Comparison of ENCODE assay signal across 9 cellular contexts in the genomic region with DNA sequence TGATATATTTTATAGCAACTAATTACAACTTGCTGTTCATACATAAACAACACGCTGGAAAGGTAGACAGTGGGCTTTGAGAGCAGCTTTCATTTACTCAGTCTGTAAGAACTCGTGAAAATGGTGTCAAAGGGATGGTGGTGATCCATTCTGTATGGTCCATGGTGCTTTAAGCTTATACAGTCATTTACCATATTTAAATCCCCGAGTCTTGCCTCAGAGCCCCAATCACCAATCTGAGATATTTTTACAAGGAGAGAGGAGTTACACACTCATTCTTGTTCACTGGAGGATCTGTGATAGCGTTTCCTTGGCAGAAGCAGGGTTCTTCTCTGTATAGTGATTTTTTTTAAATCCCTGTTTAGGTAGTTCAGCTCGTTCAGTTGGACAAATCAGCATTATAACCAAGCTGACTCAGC.
DNase-seq lines count a peak whose midpoint lies in the region; ATAC-seq, FAIRE-seq and TF ChIP-seq lines count a peak whose summit lies in the region.
"Had no signal": no experiment of that assay in that cellular context is flagged by ENCODE, and none has a peak within 500 bp of the region (broad histone marks: within the 10 kb centered on the region; RNA-seq: fewer than 3 reads in every experiment).

No MANE protein-coding gene starts in this region.

- no peaks in the 10 kb centered on the region for H3K9me3 Mint-ChIP-seq in chondrocyte (ENCODE audit: low read depth)
- no peaks in the 10 kb centered on the region for H3K9me3 Mint-ChIP-seq in CD4-positive, alpha-beta T cell
- H3K9me3 Mint-ChIP-seq in activated T-helper 1 cell treated with anti-CD3 and anti-CD28 coated beads, Interleukin-12 subunit alpha, Interleukin-12 subunit beta, Interleukin-2, Interleukin-4 antibody, amounts not matched to agents 30 ng/mL and 10 ng/mL and 1 ng/mL, durations not matched to agents 14 hours and 24 hours and 36 hours, result no peaks in the 10 kb centered on the region

- DNase-seq in NCI-H446 treated with DMSO at 0.1 percent for 48 hours (lab: John Stamatoyannopoulos, UW) (peak; percentile 30), chondrocyte (ENCODE audit: low spot score) (no peak), right lobe of liver (no peak), tibial artery (no peak), small intestine (no peak)
- no peak for DNase-seq in CD4-positive, alpha-beta T cell
- DNase-seq in activated T-helper 1 cell treated with anti-CD3 and anti-CD28 coated beads, Interleukin-12 subunit alpha, Interleukin-12 subunit beta, Interleukin-2, Interleukin-4 antibody, amounts not matched to agents 30 ng/mL and 10 ng/mL and 1 ng/mL, durations not matched to agents 14 hours and 24 hours and 36 hours (ENCODE audit: low spot score), result no peak
- DNase-seq: activated naive CD4-positive, alpha-beta T cell; Kasumi-1 had no signal

- TF ChIP-seq POLR2A in right lobe of liver (IDR thresholded peaks at IDR 0.05), result no peak

- WGBS in right lobe of liver (ENCODE audit: insufficient coverage, low coverage, low lambda C conversion rate, missing lambda C conversion rate), result 22% methylated on average over 5 of the region's 5 CpGs
- 32 to 46% (median 41%) methylated on average over 5 of the region's 5 CpGs for WGBS in small intestine, 3 donors

- H3K4me1 Mint-ChIP-seq in chondrocyte (ENCODE audit: low read depth), result peaks cover 45% of the 10 kb centered on the region
- H3K4me1 Mint-ChIP-seq in CD4-positive, alpha-beta T cell (ENCODE audit: low read depth), result no peaks in the 10 kb centered on the region
- H3K4me1 Mint-ChIP-seq in activated T-helper 1 cell treated with anti-CD3 and anti-CD28 coated beads, Interleukin-12 subunit alpha, Interleukin-12 subunit beta, Interleukin-2, Interleukin-4 antibody, amounts not matched to agents 30 ng/mL and 10 ng/mL and 1 ng/mL, durations not matched to agents 14 hours and 24 hours and 36 hours (ENCODE audit: low read depth), result no peaks in the 10 kb centered on the region

- peak overlapping the region; percentile 2 to 50 (median 8) for H3K4me3 ChIP-seq in right lobe of liver
- peak overlapping the region; percentile 27 to 31 for H3K4me3 ChIP-seq in tibial artery
- H3K4me3 ChIP-seq in small intestine (ENCODE audit: low read depth in 1 of 2, low read length in 2 of 2), result no peak overlapping the region

- no peak for FAIRE-seq in small intestine (lab: Jason Lieb, UNC)

- peak; percentile 2 to 39 (median 9) for ATAC-seq in right lobe of liver
- ATAC-seq in CD4-positive, alpha-beta T cell (ENCODE audit: poor library complexity), result no peak

- TF ChIP-seq CTCF in chondrocyte (IDR thresholded peaks at IDR 0.05) (no peak), right lobe of liver (IDR thresholded peaks at IDR 0.05) (no peak), tibial artery (IDR thresholded peaks at IDR 0.05) (no peak)
- TF ChIP-seq CTCF in CD4-positive, alpha-beta T cell (IDR thresholded peaks at IDR 0.05), result no peak

- POLR2A ChIA-PET in CD4-positive, alpha-beta T cell (lab: Charles Lee), result no interaction called here

- H3K4me3 Mint-ChIP-seq in chondrocyte (ENCODE audit: unreplicated experiment), result peak overlapping the region; percentile 10
- H3K4me3 Mint-ChIP-seq in CD4-positive, alpha-beta T cell, result no peak overlapping the region
- no peak overlapping the region for H3K4me3 Mint-ChIP-seq in activated T-helper 1 cell treated with anti-CD3 and anti-CD28 coated beads, Interleukin-12 subunit alpha, Interleukin-12 subunit beta, Interleukin-2, Interleukin-4 antibody, amounts not matched to agents 30 ng/mL and 10 ng/mL and 1 ng/mL, durations not matched to agents 14 hours and 24 hours and 36 hours

- H3K4me1 ChIP-seq in right lobe of liver, result peaks cover 0 to 21% (median 0%) of the 10 kb centered on the region in 4 donors
- H3K4me1 ChIP-seq in tibial artery, result peaks cover 0 to 41% (median 9%) of the 10 kb centered on the region in 4 donors
- no peaks in the 10 kb centered on the region for H3K4me1 ChIP-seq in small intestine (ENCODE audit: control insufficient read depth in 2 of 2, insufficient read depth in 1 of 2, low read depth in 1 of 2, low read length in 1 of 2)

- no peaks in the 10 kb centered on the region for H3K27me3 Mint-ChIP-seq in chondrocyte (ENCODE audit: low read depth)
- no peaks in the 10 kb centered on the region for H3K27me3 Mint-ChIP-seq in CD4-positive, alpha-beta T cell
- no peaks in the 10 kb centered on the region for H3K27me3 Mint-ChIP-seq in activated T-helper 1 cell treated with anti-CD3 and anti-CD28 coated beads, Interleukin-12 subunit alpha, Interleukin-12 subunit beta, Interleukin-2, Interleukin-4 antibody, amounts not matched to agents 30 ng/mL and 10 ng/mL and 1 ng/mL, durations not matched to agents 14 hours and 24 hours and 36 hours (ENCODE audit: insufficient read depth)

- CTCF ChIA-PET in CD4-positive, alpha-beta T cell (lab: Charles Lee), result no interaction called here

- H3K36me3 ChIP-seq in right lobe of liver, result no peaks in the 10 kb centered on the region
- H3K36me3 ChIP-seq in tibial artery, result no peaks in the 10 kb centered on the region
- no peaks in the 10 kb centered on the region for H3K36me3 ChIP-seq in small intestine (ENCODE audit: control insufficient read depth in 2 of 2, insufficient read depth in 2 of 2, low read length in 2 of 2)

- no peak overlapping the region for H3K27ac Mint-ChIP-seq in chondrocyte (ENCODE audit: unreplicated experiment)
- H3K27ac Mint-ChIP-seq in CD4-positive, alpha-beta T cell, result no peak overlapping the region
- no peak overlapping the region for H3K27ac Mint-ChIP-seq in activated T-helper 1 cell treated with anti-CD3 and anti-CD28 coated beads, Interleukin-12 subunit alpha, Interleukin-12 subunit beta, Interleukin-2, Interleukin-4 antibody, amounts not matched to agents 30 ng/mL and 10 ng/mL and 1 ng/mL, durations not matched to agents 14 hours and 24 hours and 36 hours

- intact Hi-C loops in right lobe of liver (cut with DNase I) (no loop called here), tibial artery (cut with DNase I; ENCODE audit: low total_unique reads) (no loop called here)
- intact Hi-C loops in CD4-positive, alpha-beta T cell (cut with DNase I, micrococcal nuclease), result no loop called here
- intact Hi-C loops in activated T-helper 1 cell treated with anti-CD3 and anti-CD28 coated beads, Interleukin-12 subunit alpha, Interleukin-12 subunit beta, Interleukin-2, Interleukin-4 antibody, amounts not matched to agents 30 ng/mL and 10 ng/mL and 1 ng/mL, durations not matched to agents 14 hours and 24 hours and 36 hours (cut with micrococcal nuclease), result no loop called here

- H3K27me3 ChIP-seq in right lobe of liver, result no peaks in the 10 kb centered on the region
- no peaks in the 10 kb centered on the region for H3K27me3 ChIP-seq in tibial artery
- no peaks in the 10 kb centered on the region for H3K27me3 ChIP-seq in small intestine (ENCODE audit: control insufficient read depth in 2 of 2, insufficient read depth in 2 of 2, low read length in 2 of 2)
- no peaks in the 10 kb centered on the region for H3K27me3 ChIP-seq in CD4-positive, alpha-beta T cell (ENCODE audit: control insufficient read depth, insufficient read depth, low read length)

- peak overlapping the region; percentile 32 to 93 (median 93) for H3K27ac ChIP-seq in right lobe of liver
- peak overlapping the region; percentile 51 to 78 for H3K27ac ChIP-seq in tibial artery
- H3K27ac ChIP-seq in small intestine (ENCODE audit: low read depth in 1 of 2, low read length in 1 of 2), result no peak overlapping the region
- H3K27ac ChIP-seq in CD4-positive, alpha-beta T cell (ENCODE audit: low read depth, low read length), result no peak overlapping the region

- no peaks in the 10 kb centered on the region for H3K36me3 Mint-ChIP-seq in chondrocyte (ENCODE audit: low read depth)
- H3K36me3 Mint-ChIP-seq in CD4-positive, alpha-beta T cell (ENCODE audit: low read depth), result no peaks in the 10 kb centered on the region
- no peaks in the 10 kb centered on the region for H3K36me3 Mint-ChIP-seq in activated T-helper 1 cell treated with anti-CD3 and anti-CD28 coated beads, Interleukin-12 subunit alpha, Interleukin-12 subunit beta, Interleukin-2, Interleukin-4 antibody, amounts not matched to agents 30 ng/mL and 10 ng/mL and 1 ng/mL, durations not matched to agents 14 hours and 24 hours and 36 hours (ENCODE audit: low read depth)

- H3K9me3 ChIP-seq in right lobe of liver, result no peaks in the 10 kb centered on the region
- no peaks in the 10 kb centered on the region for H3K9me3 ChIP-seq in tibial artery
- no peaks in the 10 kb centered on the region for H3K9me3 ChIP-seq in small intestine (ENCODE audit: control insufficient read depth, low read depth)
- H3K9me3 ChIP-seq in CD4-positive, alpha-beta T cell (ENCODE audit: control insufficient read depth, low read length), result no peaks in the 10 kb centered on the region

Comparison
In these comparisons a context has a peak if more than half of its experiments do, and no peak if none do; other contexts are left out.
1. H3K27ac ChIP-seq: peak in right lobe of liver (3 of 3) and tibial artery (2 of 2); none in small intestine (0 of 2) and CD4-positive, alpha-beta T cell (single experiment).
2. H3K4me3 ChIP-seq: peak in right lobe of liver (3 of 3) and tibial artery (2 of 2); none in small intestine (0 of 2).